12 cellular contexts compared by ENCODE assay signal in genomic region chr4:129929052-129929451, GRCh38.
DNase-seq lines count a peak whose midpoint lies in the region; ATAC-seq and TF ChIP-seq lines count a peak whose summit lies in the region.
"Had no signal": no experiment of that assay in that cellular context is flagged by ENCODE, and none has a peak within 500 bp of the region (broad histone marks: within the 10 kb centered on the region; RNA-seq: fewer than 3 reads in every experiment).

No MANE protein-coding gene starts in this region.

- peak; percentile 74 for ATAC-seq in GM18907 (IDR thresholded peaks at IDR 0.05; ENCODE audit: unreplicated experiment)
- no peak for ATAC-seq in stimulated activated effector memory CD8-positive, alpha-beta T cell treated with anti-CD3 and anti-CD28 coated beads, Interleukin-12 subunit alpha, Interleukin-12 subunit beta, amount 100 ng/mL, for 72 hours
- no peak for ATAC-seq in GM19035 (IDR thresholded peaks at IDR 0.05; ENCODE audit: unreplicated experiment)
- no peak for ATAC-seq in GM18520 (IDR thresholded peaks at IDR 0.05; ENCODE audit: unreplicated experiment)
- ATAC-seq: K562 had no signal

- TF ChIP-seq CTCF in A673 (conservative IDR thresholded peaks at IDR 0.05; ENCODE audit: low read depth, low read length) (peak; percentile 80), endothelial cell (IDR thresholded peaks at IDR 0.05; ENCODE audit: unreplicated experiment) (peak; percentile 58)

- H3K9me3 ChIP-seq in A673 (ENCODE audit: low read depth, low read length, poor library complexity, severe bottlenecking), result no peaks in the 10 kb centered on the region

- H3K36me3 ChIP-seq in A673 (ENCODE audit: insufficient read depth, low read length, poor library complexity, severe bottlenecking), result no peaks in the 10 kb centered on the region

- no peak overlapping the region for H3K27ac Mint-ChIP-seq in endothelial cell (ENCODE audit: unreplicated experiment)
- no peak overlapping the region for H3K27ac Mint-ChIP-seq in stimulated activated effector memory CD8-positive, alpha-beta T cell treated with anti-CD3 and anti-CD28 coated beads, Interleukin-12 subunit alpha, Interleukin-12 subunit beta, amount 100 ng/mL, for 72 hours
- H3K27ac Mint-ChIP-seq: activated naive CD8-positive, alpha-beta T cell; T-helper 1 cell treated with Interleukin-12 subunit alpha and Interleukin-12 subunit beta and Interleukin-4 antibody, amounts not matched to agents 30 μg/mL and 1 μg/mL, for 36 hours had no signal

- peaks cover 7% of the 10 kb centered on the region for H3K4me1 ChIP-seq in A673 (ENCODE audit: insufficient read depth, low read length, poor library complexity, severe bottlenecking)

- H3K4me3 ChIP-seq in A673 (ENCODE audit: low read depth, low read length, poor library complexity, severe bottlenecking), result no peak overlapping the region
- H3K4me3 ChIP-seq: K562 had no signal

- no peak overlapping the region for H3K27ac ChIP-seq in A673 (ENCODE audit: low read depth, low read length, poor library complexity, severe bottlenecking)

- POLR2A ChIA-PET in A673 (lab: Charles Lee; ENCODE audit: low non-redundant PET), result interaction anchor here (0.7 kb wide), 1 partner anchor 618 kb away, joined by 3 read pairs; no protein-coding TSS in a partner anchor

- no peak overlapping the region for H3K4me3 Mint-ChIP-seq in endothelial cell (ENCODE audit: unreplicated experiment)
- no peak overlapping the region for H3K4me3 Mint-ChIP-seq in stimulated activated effector memory CD8-positive, alpha-beta T cell treated with anti-CD3 and anti-CD28 coated beads, Interleukin-12 subunit alpha, Interleukin-12 subunit beta, amount 100 ng/mL, for 72 hours
- H3K4me3 Mint-ChIP-seq: activated naive CD8-positive, alpha-beta T cell; CD14-positive monocyte; T-helper 1 cell treated with Interleukin-12 subunit alpha and Interleukin-12 subunit beta and Interleukin-4 antibody, amounts not matched to agents 30 μg/mL and 1 μg/mL, for 36 hours had no signal

- H3K27me3 ChIP-seq in A673 (replicated peaks; ENCODE audit: insufficient read depth, low read depth, low read length, poor library complexity), result no peaks in the 10 kb centered on the region

- H3K27me3 Mint-ChIP-seq in endothelial cell (ENCODE audit: unreplicated experiment), result no peaks in the 10 kb centered on the region
- H3K27me3 Mint-ChIP-seq: activated naive CD8-positive, alpha-beta T cell had no signal

- no peaks in the 10 kb centered on the region for H3K9me3 Mint-ChIP-seq in endothelial cell (ENCODE audit: unreplicated experiment)
- peaks cover 7% of the 10 kb centered on the region for H3K9me3 Mint-ChIP-seq in stimulated activated effector memory CD8-positive, alpha-beta T cell treated with anti-CD3 and anti-CD28 coated beads, Interleukin-12 subunit alpha, Interleukin-12 subunit beta, amount 100 ng/mL, for 72 hours
- H3K9me3 Mint-ChIP-seq: CD14-positive monocyte; T-helper 1 cell treated with Interleukin-12 subunit alpha and Interleukin-12 subunit beta and Interleukin-4 antibody, amounts not matched to agents 30 μg/mL and 1 μg/mL, for 36 hours had no signal

- H3K4me1 Mint-ChIP-seq in endothelial cell (ENCODE audit: unreplicated experiment), result no peaks in the 10 kb centered on the region
- H3K4me1 Mint-ChIP-seq in stimulated activated effector memory CD8-positive, alpha-beta T cell treated with anti-CD3 and anti-CD28 coated beads, Interleukin-12 subunit alpha, Interleukin-12 subunit beta, amount 100 ng/mL, for 72 hours, result no peaks in the 10 kb centered on the region
- H3K4me1 Mint-ChIP-seq: CD14-positive monocyte had no signal

- BruUV-seq in A673 (replicated peaks; lab: Mats Ljungman, UMichigan), result no TSS peak

- CTCF ChIA-PET in A673 (lab: Charles Lee), result no interaction called here

- DNase-seq in A673 (ENCODE audit: low spot score) (peak; percentile 64), NCI-H1694 (lab: John Stamatoyannopoulos, UW) (peak; percentile 2), endothelial cell (ENCODE audit: low spot score) (peak; percentile 22), ecto neural progenitor cell (ENCODE audit: low spot score) (no peak)
- no peak for DNase-seq in stimulated activated effector memory CD8-positive, alpha-beta T cell treated with anti-CD3 and anti-CD28 coated beads, Interleukin-12 subunit alpha, Interleukin-12 subunit beta, amount 100 ng/mL, for 72 hours (ENCODE audit: low spot score in 2 of 2)

- intact Hi-C loops in A673 (cut with micrococcal nuclease; ENCODE audit: unreplicated experiment), result loop anchor here (5.0 to 10.0 kb wide), 7 partner anchors 404 to 1166 kb away; no protein-coding TSS in a partner anchor

- H3K36me3 Mint-ChIP-seq in endothelial cell (ENCODE audit: low read depth, unreplicated experiment), result no peaks in the 10 kb centered on the region
- no peaks in the 10 kb centered on the region for H3K36me3 Mint-ChIP-seq in stimulated activated effector memory CD8-positive, alpha-beta T cell treated with anti-CD3 and anti-CD28 coated beads, Interleukin-12 subunit alpha, Interleukin-12 subunit beta, amount 100 ng/mL, for 72 hours
- H3K36me3 Mint-ChIP-seq: activated naive CD8-positive, alpha-beta T cell; CD14-positive monocyte had no signal

Comparison
In these comparisons a context has a peak if more than half of its experiments do, and no peak if none do; other contexts are left out.
1. DNase-seq: peak in A673 (single experiment), NCI-H1694 (single experiment) and endothelial cell (single experiment); none in stimulated activated effector memory CD8-positive, alpha-beta T cell treated with anti-CD3 and anti-CD28 coated beads, Interleukin-12 subunit alpha, Interleukin-12 subunit beta, amount 100 ng/mL, for 72 hours (0 of 2) and ecto neural progenitor cell (single experiment).